In the genomic region with DNA sequence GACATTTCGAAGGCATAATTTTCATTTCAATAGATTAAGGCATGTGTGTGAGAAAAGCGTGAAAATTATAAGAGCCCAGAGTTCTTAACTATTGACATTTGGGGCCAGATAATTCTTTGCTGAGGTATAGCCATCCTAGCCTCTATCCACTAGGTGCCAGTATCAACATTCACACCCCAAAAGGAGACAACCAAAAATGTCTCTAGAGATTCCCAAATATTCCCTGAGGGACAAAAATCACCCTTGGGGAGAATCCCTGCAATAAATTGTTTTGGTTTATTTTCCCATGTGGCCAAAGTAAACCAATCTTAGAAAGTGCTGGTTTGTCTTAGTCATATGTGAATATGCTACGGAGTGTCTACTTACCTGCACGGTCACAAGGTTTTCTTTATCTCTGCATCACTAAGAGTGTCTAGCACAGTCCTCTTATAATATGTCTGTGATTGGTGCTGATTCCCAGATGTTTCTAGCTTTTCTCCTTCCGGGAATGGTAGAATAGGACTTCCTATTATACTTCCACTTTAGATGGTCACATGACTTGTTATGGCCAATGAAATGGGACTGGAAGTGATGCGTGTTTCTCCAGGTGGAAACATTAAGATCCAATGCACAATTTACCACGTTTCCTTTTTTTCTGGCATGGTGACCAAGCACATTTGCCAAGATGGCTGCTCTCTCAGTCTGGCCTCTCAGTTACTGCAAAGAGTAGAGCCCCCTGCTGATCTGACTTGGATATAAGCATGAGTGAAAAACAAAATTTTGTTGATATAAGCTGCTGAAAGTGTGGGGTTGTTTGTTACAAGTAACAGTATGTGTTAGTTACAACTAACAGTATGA, we compare ENCODE assay signal across 1 cellular context.
A peak's percentile ranks its signal among the peaks of the same experiment; 100 is the strongest.
TF ChIP-seq lines count a peak whose summit lies in the region.

No MANE protein-coding gene starts in this region.

TF ChIP-seq in GM12878, 131 proteins besides CTCF, POLR2A, EP300 and RAD21 (continued from another document):
- TF ChIP-seq, protein P1, sequence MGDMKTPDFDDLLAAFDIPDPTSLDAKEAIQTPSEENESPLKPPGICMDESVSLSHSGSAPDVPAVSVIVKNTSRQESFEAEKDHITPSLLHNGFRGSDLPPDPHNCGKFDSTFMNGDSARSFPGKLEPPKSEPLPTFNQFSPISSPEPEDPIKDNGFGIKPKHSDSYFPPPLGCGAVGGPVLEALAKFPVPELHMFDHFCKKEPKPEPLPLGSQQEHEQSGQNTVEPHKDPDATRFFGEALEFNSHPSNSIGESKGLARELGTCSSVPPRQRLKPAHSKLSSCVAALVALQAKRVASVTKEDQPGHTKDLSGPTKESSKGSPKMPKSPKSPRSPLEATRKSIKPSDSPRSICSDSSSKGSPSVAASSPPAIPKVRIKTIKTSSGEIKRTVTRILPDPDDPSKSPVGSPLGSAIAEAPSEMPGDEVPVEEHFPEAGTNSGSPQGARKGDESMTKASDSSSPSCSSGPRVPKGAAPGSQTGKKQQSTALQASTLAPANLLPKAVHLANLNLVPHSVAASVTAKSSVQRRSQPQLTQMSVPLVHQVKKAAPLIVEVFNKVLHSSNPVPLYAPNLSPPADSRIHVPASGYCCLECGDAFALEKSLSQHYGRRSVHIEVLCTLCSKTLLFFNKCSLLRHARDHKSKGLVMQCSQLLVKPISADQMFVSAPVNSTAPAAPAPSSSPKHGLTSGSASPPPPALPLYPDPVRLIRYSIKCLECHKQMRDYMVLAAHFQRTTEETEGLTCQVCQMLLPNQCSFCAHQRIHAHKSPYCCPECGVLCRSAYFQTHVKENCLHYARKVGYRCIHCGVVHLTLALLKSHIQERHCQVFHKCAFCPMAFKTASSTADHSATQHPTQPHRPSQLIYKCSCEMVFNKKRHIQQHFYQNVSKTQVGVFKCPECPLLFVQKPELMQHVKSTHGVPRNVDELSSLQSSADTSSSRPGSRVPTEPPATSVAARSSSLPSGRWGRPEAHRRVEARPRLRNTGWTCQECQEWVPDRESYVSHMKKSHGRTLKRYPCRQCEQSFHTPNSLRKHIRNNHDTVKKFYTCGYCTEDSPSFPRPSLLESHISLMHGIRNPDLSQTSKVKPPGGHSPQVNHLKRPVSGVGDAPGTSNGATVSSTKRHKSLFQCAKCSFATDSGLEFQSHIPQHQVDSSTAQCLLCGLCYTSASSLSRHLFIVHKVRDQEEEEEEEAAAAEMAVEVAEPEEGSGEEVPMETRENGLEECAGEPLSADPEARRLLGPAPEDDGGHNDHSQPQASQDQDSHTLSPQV (IDR thresholded peaks at IDR 0.05): no peak
- TF ChIP-seq SRF (IDR thresholded peaks at IDR 0.05; ENCODE audit: low read depth in 2 of 2, low read length in 2 of 2) (no peak), ZNF217 (IDR thresholded peaks at IDR 0.05) (no peak), IKZF2 (IDR thresholded peaks at IDR 0.05) (peak; percentile 54 to 68; a peak in 3 of 4 replicates), CHD1 (IDR thresholded peaks at IDR 0.05; ENCODE audit: low read depth, low read length) (no peak), ZNF207 (IDR thresholded peaks at IDR 0.05; ENCODE audit: borderline replicate concordance) (no peak), MTA3 (IDR thresholded peaks at IDR 0.05; ENCODE audit: borderline replicate concordance, low read length) (no peak), HDGF (IDR thresholded peaks at IDR 0.05) (no peak), TCF3 (IDR thresholded peaks at IDR 0.05; ENCODE audit: borderline replicate concordance, insufficient read depth, low read depth, low read length) (no peak), SP1 (IDR thresholded peaks at IDR 0.05; ENCODE audit: low read depth, low read length) (no peak), ZNF622 (IDR thresholded peaks at IDR 0.05) (no peak), CREM (IDR thresholded peaks at IDR 0.05; ENCODE audit: low read depth) (peak; percentile 31; the same call in 1 of the 2 replicates), BMI1 (IDR thresholded peaks at IDR 0.05; ENCODE audit: borderline replicate concordance) (no peak), NFXL1 (IDR thresholded peaks at IDR 0.05; ENCODE audit: borderline replicate concordance) (no peak), KDM1A (IDR thresholded peaks at IDR 0.05; ENCODE audit: borderline replicate concordance) (no peak), MXI1 (IDR thresholded peaks at IDR 0.05; ENCODE audit: low read depth, low read length) (no peak), PAX8 (IDR thresholded peaks at IDR 0.05) (no peak), IKZF1 (conservative IDR thresholded peaks at IDR 0.05) (peak; percentile 63), SREBF2 (IDR thresholded peaks at IDR 0.05; ENCODE audit: low read length) (no peak), ZNF274 (IDR thresholded peaks at IDR 0.05; ENCODE audit: insufficient read depth, insufficient read length) (no peak), CREB1 (IDR thresholded peaks at IDR 0.05; ENCODE audit: low read depth) (0 out of 2 replicates have a peak, but pooled peaks have one; percentile 15), JUNB (IDR thresholded peaks at IDR 0.05) (no peak), JUND (IDR thresholded peaks at IDR 0.05; ENCODE audit: low read depth, low read length) (no peak), EZH2 (IDR thresholded peaks at IDR 0.05; ENCODE audit: borderline replicate concordance, control insufficient read depth, low read depth, low read length) (no peak), MYC (IDR thresholded peaks at IDR 0.05; ENCODE audit: insufficient read depth, insufficient read length, insufficient replicate concordance, low read length, severe bottlenecking) (no peak), EED (IDR thresholded peaks at IDR 0.05; ENCODE audit: low read depth) (no peak), RB1 (IDR thresholded peaks at IDR 0.05; ENCODE audit: borderline replicate concordance) (no peak), GATAD2B (conservative IDR thresholded peaks at IDR 0.05; ENCODE audit: low read depth) (no peak; the same call in 1 of the 2 replicates), FOS (IDR thresholded peaks at IDR 0.05; ENCODE audit: borderline replicate concordance, extremely low read depth, insufficient read length) (no peak), TCF12 (IDR thresholded peaks at IDR 0.05; ENCODE audit: low read depth, low read length) (no peak), ETV6 (conservative IDR thresholded peaks at IDR 0.05 in 1 of 2, IDR thresholded peaks at IDR 0.05 in 1 of 2; ENCODE audit: borderline replicate concordance in 1 of 2, low read depth in 1 of 2) (no peak; a peak in 1 of 4 replicates), POLR2AphosphoS5 (IDR thresholded peaks at IDR 0.05; ENCODE audit: low read length) (no peak), BHLHE40 (IDR thresholded peaks at IDR 0.05; ENCODE audit: borderline replicate concordance in 1 of 2, low read depth in 2 of 2, low read length in 1 of 2) (no peak), NRF1 (conservative IDR thresholded peaks at IDR 0.05; ENCODE audit: low read depth, low read length) (no peak), SUPT20H (IDR thresholded peaks at IDR 0.05; ENCODE audit: borderline replicate concordance, control insufficient read depth, low read depth, low read length) (no peak)
- TF ChIP-seq, protein P2, sequence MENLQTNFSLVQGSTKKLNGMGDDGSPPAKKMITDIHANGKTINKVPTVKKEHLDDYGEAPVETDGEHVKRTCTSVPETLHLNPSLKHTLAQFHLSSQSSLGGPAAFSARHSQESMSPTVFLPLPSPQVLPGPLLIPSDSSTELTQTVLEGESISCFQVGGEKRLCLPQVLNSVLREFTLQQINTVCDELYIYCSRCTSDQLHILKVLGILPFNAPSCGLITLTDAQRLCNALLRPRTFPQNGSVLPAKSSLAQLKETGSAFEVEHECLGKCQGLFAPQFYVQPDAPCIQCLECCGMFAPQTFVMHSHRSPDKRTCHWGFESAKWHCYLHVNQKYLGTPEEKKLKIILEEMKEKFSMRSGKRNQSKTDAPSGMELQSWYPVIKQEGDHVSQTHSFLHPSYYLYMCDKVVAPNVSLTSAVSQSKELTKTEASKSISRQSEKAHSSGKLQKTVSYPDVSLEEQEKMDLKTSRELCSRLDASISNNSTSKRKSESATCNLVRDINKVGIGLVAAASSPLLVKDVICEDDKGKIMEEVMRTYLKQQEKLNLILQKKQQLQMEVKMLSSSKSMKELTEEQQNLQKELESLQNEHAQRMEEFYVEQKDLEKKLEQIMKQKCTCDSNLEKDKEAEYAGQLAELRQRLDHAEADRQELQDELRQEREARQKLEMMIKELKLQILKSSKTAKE (IDR thresholded peaks at IDR 0.05; ENCODE audit: low read depth, poor library complexity, severe bottlenecking): no peak
- TF ChIP-seq, protein P3, sequence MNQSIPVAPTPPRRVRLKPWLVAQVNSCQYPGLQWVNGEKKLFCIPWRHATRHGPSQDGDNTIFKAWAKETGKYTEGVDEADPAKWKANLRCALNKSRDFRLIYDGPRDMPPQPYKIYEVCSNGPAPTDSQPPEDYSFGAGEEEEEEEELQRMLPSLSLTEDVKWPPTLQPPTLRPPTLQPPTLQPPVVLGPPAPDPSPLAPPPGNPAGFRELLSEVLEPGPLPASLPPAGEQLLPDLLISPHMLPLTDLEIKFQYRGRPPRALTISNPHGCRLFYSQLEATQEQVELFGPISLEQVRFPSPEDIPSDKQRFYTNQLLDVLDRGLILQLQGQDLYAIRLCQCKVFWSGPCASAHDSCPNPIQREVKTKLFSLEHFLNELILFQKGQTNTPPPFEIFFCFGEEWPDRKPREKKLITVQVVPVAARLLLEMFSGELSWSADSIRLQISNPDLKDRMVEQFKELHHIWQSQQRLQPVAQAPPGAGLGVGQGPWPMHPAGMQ (IDR thresholded peaks at IDR 0.05; ENCODE audit: borderline replicate concordance): no peak
- TF ChIP-seq, protein P4, sequence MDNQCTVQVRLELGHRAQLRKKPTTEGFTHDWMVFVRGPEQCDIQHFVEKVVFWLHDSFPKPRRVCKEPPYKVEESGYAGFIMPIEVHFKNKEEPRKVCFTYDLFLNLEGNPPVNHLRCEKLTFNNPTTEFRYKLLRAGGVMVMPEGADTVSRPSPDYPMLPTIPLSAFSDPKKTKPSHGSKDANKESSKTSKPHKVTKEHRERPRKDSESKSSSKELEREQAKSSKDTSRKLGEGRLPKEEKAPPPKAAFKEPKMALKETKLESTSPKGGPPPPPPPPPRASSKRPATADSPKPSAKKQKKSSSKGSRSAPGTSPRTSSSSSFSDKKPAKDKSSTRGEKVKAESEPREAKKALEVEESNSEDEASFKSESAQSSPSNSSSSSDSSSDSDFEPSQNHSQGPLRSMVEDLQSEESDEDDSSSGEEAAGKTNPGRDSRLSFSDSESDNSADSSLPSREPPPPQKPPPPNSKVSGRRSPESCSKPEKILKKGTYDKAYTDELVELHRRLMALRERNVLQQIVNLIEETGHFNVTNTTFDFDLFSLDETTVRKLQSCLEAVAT (IDR thresholded peaks at IDR 0.05): no peak
- TF ChIP-seq, protein P5, sequence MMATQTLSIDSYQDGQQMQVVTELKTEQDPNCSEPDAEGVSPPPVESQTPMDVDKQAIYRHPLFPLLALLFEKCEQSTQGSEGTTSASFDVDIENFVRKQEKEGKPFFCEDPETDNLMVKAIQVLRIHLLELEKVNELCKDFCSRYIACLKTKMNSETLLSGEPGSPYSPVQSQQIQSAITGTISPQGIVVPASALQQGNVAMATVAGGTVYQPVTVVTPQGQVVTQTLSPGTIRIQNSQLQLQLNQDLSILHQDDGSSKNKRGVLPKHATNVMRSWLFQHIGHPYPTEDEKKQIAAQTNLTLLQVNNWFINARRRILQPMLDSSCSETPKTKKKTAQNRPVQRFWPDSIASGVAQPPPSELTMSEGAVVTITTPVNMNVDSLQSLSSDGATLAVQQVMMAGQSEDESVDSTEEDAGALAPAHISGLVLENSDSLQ (IDR thresholded peaks at IDR 0.05): no peak
- TF ChIP-seq, protein P6, sequence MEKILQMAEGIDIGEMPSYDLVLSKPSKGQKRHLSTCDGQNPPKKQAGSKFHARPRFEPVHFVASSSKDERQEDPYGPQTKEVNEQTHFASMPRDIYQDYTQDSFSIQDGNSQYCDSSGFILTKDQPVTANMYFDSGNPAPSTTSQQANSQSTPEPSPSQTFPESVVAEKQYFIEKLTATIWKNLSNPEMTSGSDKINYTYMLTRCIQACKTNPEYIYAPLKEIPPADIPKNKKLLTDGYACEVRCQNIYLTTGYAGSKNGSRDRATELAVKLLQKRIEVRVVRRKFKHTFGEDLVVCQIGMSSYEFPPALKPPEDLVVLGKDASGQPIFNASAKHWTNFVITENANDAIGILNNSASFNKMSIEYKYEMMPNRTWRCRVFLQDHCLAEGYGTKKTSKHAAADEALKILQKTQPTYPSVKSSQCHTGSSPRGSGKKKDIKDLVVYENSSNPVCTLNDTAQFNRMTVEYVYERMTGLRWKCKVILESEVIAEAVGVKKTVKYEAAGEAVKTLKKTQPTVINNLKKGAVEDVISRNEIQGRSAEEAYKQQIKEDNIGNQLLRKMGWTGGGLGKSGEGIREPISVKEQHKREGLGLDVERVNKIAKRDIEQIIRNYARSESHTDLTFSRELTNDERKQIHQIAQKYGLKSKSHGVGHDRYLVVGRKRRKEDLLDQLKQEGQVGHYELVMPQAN (conservative IDR thresholded peaks at IDR 0.05): no peak
- TF ChIP-seq, protein P7, sequence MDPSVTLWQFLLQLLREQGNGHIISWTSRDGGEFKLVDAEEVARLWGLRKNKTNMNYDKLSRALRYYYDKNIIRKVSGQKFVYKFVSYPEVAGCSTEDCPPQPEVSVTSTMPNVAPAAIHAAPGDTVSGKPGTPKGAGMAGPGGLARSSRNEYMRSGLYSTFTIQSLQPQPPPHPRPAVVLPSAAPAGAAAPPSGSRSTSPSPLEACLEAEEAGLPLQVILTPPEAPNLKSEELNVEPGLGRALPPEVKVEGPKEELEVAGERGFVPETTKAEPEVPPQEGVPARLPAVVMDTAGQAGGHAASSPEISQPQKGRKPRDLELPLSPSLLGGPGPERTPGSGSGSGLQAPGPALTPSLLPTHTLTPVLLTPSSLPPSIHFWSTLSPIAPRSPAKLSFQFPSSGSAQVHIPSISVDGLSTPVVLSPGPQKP (IDR thresholded peaks at IDR 0.05; ENCODE audit: low read depth, low read length): no peak
- TF ChIP-seq, protein P8, sequence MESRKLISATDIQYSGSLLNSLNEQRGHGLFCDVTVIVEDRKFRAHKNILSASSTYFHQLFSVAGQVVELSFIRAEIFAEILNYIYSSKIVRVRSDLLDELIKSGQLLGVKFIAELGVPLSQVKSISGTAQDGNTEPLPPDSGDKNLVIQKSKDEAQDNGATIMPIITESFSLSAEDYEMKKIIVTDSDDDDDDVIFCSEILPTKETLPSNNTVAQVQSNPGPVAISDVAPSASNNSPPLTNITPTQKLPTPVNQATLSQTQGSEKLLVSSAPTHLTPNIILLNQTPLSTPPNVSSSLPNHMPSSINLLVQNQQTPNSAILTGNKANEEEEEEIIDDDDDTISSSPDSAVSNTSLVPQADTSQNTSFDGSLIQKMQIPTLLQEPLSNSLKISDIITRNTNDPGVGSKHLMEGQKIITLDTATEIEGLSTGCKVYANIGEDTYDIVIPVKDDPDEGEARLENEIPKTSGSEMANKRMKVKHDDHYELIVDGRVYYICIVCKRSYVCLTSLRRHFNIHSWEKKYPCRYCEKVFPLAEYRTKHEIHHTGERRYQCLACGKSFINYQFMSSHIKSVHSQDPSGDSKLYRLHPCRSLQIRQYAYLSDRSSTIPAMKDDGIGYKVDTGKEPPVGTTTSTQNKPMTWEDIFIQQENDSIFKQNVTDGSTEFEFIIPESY (IDR thresholded peaks at IDR 0.05): no peak
